In genomic region chr5:93596310-93596675, GRCh38 we compare ENCODE assay signal across 1 cellular context.
TF ChIP-seq lines count a peak whose summit lies in the region.

No MANE protein-coding gene starts in this region.

TF ChIP-seq in HCT116, 20 proteins besides CTCF, POLR2A, EP300 and RAD21 (continued from another document):
- TF ChIP-seq ATF3 (IDR thresholded peaks at IDR 0.05) (no peak), REST (IDR thresholded peaks at IDR 0.05; ENCODE audit: low read depth) (no peak), MAX (IDR thresholded peaks at IDR 0.05) (no peak)
TF ChIP-seq in HCT116: peak in this region for 0.
